ENCODE assay signal across 10 cellular contexts in the genomic region with DNA sequence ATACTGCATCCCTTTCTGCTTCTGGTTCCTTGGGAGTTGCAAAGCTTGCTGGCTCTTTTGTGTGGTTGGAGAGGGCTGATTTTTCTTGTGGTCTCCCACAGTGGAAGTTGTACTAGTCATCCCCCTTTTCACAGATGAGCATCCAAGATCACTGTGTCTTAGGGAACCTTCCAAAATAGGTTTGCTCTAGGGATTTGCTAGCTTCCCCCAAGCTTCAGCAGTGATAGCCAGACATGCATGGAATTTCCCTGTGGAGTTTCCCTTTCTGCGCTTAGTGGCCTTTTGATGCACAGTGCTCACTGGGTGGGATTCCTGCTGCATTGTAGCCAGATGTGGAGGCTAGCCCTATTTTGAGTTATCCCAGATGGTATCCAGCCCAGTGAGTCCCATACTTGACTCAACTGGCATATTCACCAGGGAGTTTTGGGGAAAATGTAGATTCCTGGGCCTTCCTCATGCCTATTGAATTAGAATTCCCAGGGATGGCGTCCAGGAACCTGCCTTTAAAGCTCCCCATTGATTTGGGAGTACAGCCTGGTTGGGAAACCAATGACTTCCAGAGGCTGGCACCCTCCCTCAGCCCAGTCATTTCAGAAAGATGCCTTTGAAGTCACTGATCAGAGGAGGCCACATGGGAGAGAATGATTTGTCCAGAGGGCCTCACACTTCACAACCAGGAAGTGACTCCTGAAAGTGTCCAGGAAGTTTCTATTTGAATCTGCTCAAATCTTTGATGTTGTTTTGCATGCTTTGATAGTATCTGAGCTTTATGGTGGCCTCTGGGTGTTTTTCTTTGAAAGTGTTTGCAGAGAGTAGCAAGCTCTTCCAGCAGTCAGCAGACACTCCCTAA. TPM values are rescaled to one million over a fixed set of nuclear protein-coding genes. Genes with fewer than 3 reads are reported as not detected.
A peak's percentile ranks its signal among the peaks of the same experiment; 100 is the strongest.
DNase-seq lines count a peak whose midpoint lies in the region; ATAC-seq and TF ChIP-seq lines count a peak whose summit lies in the region.
"Had no signal": no experiment of that assay in that cellular context is flagged by ENCODE, and none has a peak within 500 bp of the region (broad histone marks: within the 10 kb centered on the region; RNA-seq: fewer than 3 reads in every experiment).

No MANE protein-coding gene starts in this region.

- no peak overlapping the region for H3K4me3 ChIP-seq in CD4-positive, alpha-beta memory T cell (ENCODE audit: low read length in 2 of 2)
- H3K4me3 ChIP-seq in lower leg skin (ENCODE audit: low read depth, poor library complexity, severe bottlenecking), result no peak overlapping the region
- H3K4me3 ChIP-seq: cardiac muscle cell had no signal

- H3K36me3 Mint-ChIP-seq in CD4-positive, alpha-beta memory T cell, result peaks cover 12 to 14% of the 10 kb centered on the region in 2 donors
- H3K36me3 Mint-ChIP-seq in HFFc6 (ENCODE audit: low read depth) (peaks cover 40% of the 10 kb centered on the region), mesothelial cell of epicardium (peaks cover 3% of the 10 kb centered on the region)
- H3K36me3 Mint-ChIP-seq in activated T-cell treated with anti-CD3 and anti-CD28 coated beads, Interleukin-2, amount 50 U/mL, for 72 hours (ENCODE audit: insufficient read depth in 2 of 2), result peaks cover 3 to 4% of the 10 kb centered on the region in 2 donors

- DNase-seq in CD4-positive, alpha-beta memory T cell, result peak in 3 of 5 donors; percentile 13 to 22 (median 14)
- DNase-seq in HFFc6 (peak; percentile 83), mesothelial cell of epicardium (ENCODE audit: low spot score in 2 of 2, unreplicated experiment in 2 of 2) (no peak), sciatic nerve (ENCODE audit: low spot score) (no peak), iPS-NIHi7 (ENCODE audit: extremely low spot score) (no peak), lower leg skin (ENCODE audit: low spot score in 2 of 2) (no peak)
- peak; percentile 54 to 63 for DNase-seq in activated T-cell treated with anti-CD3 and anti-CD28 coated beads, Interleukin-2, amount 50 U/mL, for 72 hours

- 51 to 58% methylated on average over 2 of the region's 2 CpGs for WGBS in lower leg skin, 2 donors

- POLR2A ChIA-PET in CD4-positive, alpha-beta memory T cell (lab: Charles Lee; ENCODE audit: partially characterized antibody), result interaction anchor here (0.7 to 1.5 kb wide), 7 partner anchors 17 to 479 kb away, joined by 3 to 4 read pairs (median 3); a partner anchor contains a TSS

- peaks cover 50% of the 10 kb centered on the region for H3K4me1 ChIP-seq in CD4-positive, alpha-beta memory T cell (ENCODE audit: insufficient read depth, low read length)

- TF ChIP-seq POLR2A in lower leg skin (IDR thresholded peaks at IDR 0.05), result no peak

- H3K27me3 ChIP-seq in CD4-positive, alpha-beta memory T cell (ENCODE audit: insufficient read depth, low read length), result no peaks in the 10 kb centered on the region
- H3K27me3 ChIP-seq: cardiac muscle cell had no signal

- H3K27ac ChIP-seq in CD4-positive, alpha-beta memory T cell (ENCODE audit: low read depth, low read length), result peak overlapping the region; percentile 4
- H3K27ac ChIP-seq: cardiac muscle cell had no signal

- CTCF ChIA-PET in CD4-positive, alpha-beta memory T cell (lab: Charles Lee; ENCODE audit: partially characterized antibody), result interaction anchor here (0.6 to 1.6 kb wide), 6 partner anchors 25 to 344 kb away, joined by 3 to 4 read pairs (median 3); no protein-coding TSS in a partner anchor

- intact Hi-C loops in CD4-positive, alpha-beta memory T cell (cut with micrococcal nuclease), result no loop called here
- intact Hi-C loops in sciatic nerve (cut with DNase I), result no loop called here
- intact Hi-C loops in lower leg skin (cut with DNase I; ENCODE audit: low total_unique reads), result no loop called here

- H3K27me3 Mint-ChIP-seq in CD4-positive, alpha-beta memory T cell, result no peaks in the 10 kb centered on the region
- H3K27me3 Mint-ChIP-seq in HFFc6 (ENCODE audit: insufficient read depth), result peaks cover 5% of the 10 kb centered on the region
- H3K27me3 Mint-ChIP-seq in activated T-cell treated with anti-CD3 and anti-CD28 coated beads, Interleukin-2, amount 50 U/mL, for 72 hours (ENCODE audit: low read depth), result no peaks in the 10 kb centered on the region
- H3K27me3 Mint-ChIP-seq in mesothelial cell of epicardium (ENCODE audit: low read depth), result no peaks in the 10 kb centered on the region

- peak; percentile 78 to 81 for ATAC-seq in activated T-cell treated with anti-CD3 and anti-CD28 coated beads, Interleukin-2, amount 50 U/mL, for 72 hours (replicated peaks in 1 of 2)
- ATAC-seq in sciatic nerve (no peak), GM19397 (IDR thresholded peaks at IDR 0.05; ENCODE audit: unreplicated experiment) (no peak)

- H3K27ac Mint-ChIP-seq in CD4-positive, alpha-beta memory T cell, result peak overlapping the region; percentile 61 to 93 (median 79)
- H3K27ac Mint-ChIP-seq in HFFc6 (peak overlapping the region; percentile 98), mesothelial cell of epicardium (peak overlapping the region; percentile 91)
- peak overlapping the region; percentile 87 for H3K27ac Mint-ChIP-seq in activated T-cell treated with anti-CD3 and anti-CD28 coated beads, Interleukin-2, amount 50 U/mL, for 72 hours

- H3K9me3 Mint-ChIP-seq in CD4-positive, alpha-beta memory T cell, result no peaks in the 10 kb centered on the region
- H3K9me3 Mint-ChIP-seq in HFFc6 (no peaks in the 10 kb centered on the region), mesothelial cell of epicardium (no peaks in the 10 kb centered on the region)
- no peaks in the 10 kb centered on the region for H3K9me3 Mint-ChIP-seq in activated T-cell treated with anti-CD3 and anti-CD28 coated beads, Interleukin-2, amount 50 U/mL, for 72 hours
- H3K9me3 Mint-ChIP-seq: nephron had no signal

- H3K4me1 Mint-ChIP-seq in CD4-positive, alpha-beta memory T cell, result peaks cover 50 to 72% (median 63%) of the 10 kb centered on the region in 4 donors
- H3K4me1 Mint-ChIP-seq in HFFc6 (ENCODE audit: low read depth) (peaks cover 66% of the 10 kb centered on the region), mesothelial cell of epicardium (peaks cover 38% of the 10 kb centered on the region)
- peaks cover 54% of the 10 kb centered on the region for H3K4me1 Mint-ChIP-seq in activated T-cell treated with anti-CD3 and anti-CD28 coated beads, Interleukin-2, amount 50 U/mL, for 72 hours (ENCODE audit: low read depth)

- H3K36me3 ChIP-seq in CD4-positive, alpha-beta memory T cell (ENCODE audit: insufficient read depth, low read length), result no peaks in the 10 kb centered on the region
- H3K36me3 ChIP-seq: cardiac muscle cell had no signal

- H3K9me3 ChIP-seq in CD4-positive, alpha-beta memory T cell (ENCODE audit: control insufficient read depth in 1 of 2, low read length in 2 of 2), result no peaks in the 10 kb centered on the region

- peak overlapping the region in 7 of 8 donors; percentile 19 to 65 (median 34) for H3K4me3 Mint-ChIP-seq in CD4-positive, alpha-beta memory T cell
- H3K4me3 Mint-ChIP-seq in HFFc6 (peak overlapping the region; percentile 7; the same call in 1 of the 2 replicates), mesothelial cell of epicardium (no peak overlapping the region)
- H3K4me3 Mint-ChIP-seq in activated T-cell treated with anti-CD3 and anti-CD28 coated beads, Interleukin-2, amount 50 U/mL, for 72 hours, result peak overlapping the region; percentile 74 to 78
- H3K4me3 Mint-ChIP-seq: nephron had no signal

- TF ChIP-seq CTCF in HFFc6 (IDR thresholded peaks at IDR 0.05) (no peak), mesothelial cell of epicardium (IDR thresholded peaks at IDR 0.05; ENCODE audit: unreplicated experiment) (no peak), lower leg skin (IDR thresholded peaks at IDR 0.05) (no peak)

RNA-seq across cellular contexts. Expression of a gene that starts 25.9 kb away (rescaled TPM):
- 10 to 100 TPM; 37.2 to 38.7 TPM for total RNA-seq in CD4-positive, alpha-beta memory T cell
- polyA plus RNA-seq in CD4-positive, alpha-beta memory T cell, result 10 to 100 TPM in 1 of 2 donors, 1 to 10 TPM in 1; 2.6 to 10.7 TPM
- 10 to 100 TPM; 39.0 to 46.4 (median 41.2) TPM for total RNA-seq in HFFc6 (2021; fragmentation: NEBNext Ultra II Directional; extraction: Animal tissue kit (Norgen Biotek cat#: 25700))
- 10 to 100 TPM; 24.1 to 27.9 TPM for total RNA-seq in activated T-cell treated with anti-CD3 and anti-CD28 coated beads, Interleukin-2, amount 50 U/mL, for 72 hours
- total RNA-seq in mesothelial cell of epicardium (19.5 to 21.7 TPM (median 20.8 TPM) in 3 replicates), sciatic nerve (26.7 TPM), lower leg skin (10 to 100 TPM; 22.6 to 33.8 (median 27.1) TPM)

Comparison
In these comparisons a context has a peak if more than half of its experiments do, and no peak if none do; other contexts are left out.
1. DNase-seq: peak in CD4-positive, alpha-beta memory T cell (3 of 5), HFFc6 (single experiment) and activated T-cell treated with anti-CD3 and anti-CD28 coated beads, Interleukin-2, amount 50 U/mL, for 72 hours (2 of 2); none in mesothelial cell of epicardium (0 of 2), sciatic nerve (single experiment), iPS-NIHi7 (single experiment) and lower leg skin (0 of 2).
2. ATAC-seq: peak in activated T-cell treated with anti-CD3 and anti-CD28 coated beads, Interleukin-2, amount 50 U/mL, for 72 hours (2 of 2); none in sciatic nerve (single experiment) and GM19397 (single experiment).
3. Peak in every context shown above with its lines, with median percentiles within 50 percentile points of each other: H3K27ac Mint-ChIP-seq.